In genomic region chr17:65545708-65546523, GRCh38 we compare ENCODE assay signal across 19 cellular contexts. TPM values are rescaled to one million over a fixed set of nuclear protein-coding genes. Genes with fewer than 3 reads are reported as not detected.
DNase-seq lines count a peak whose midpoint lies in the region; ATAC-seq and TF ChIP-seq lines count a peak whose summit lies in the region.
"Had no signal": no experiment of that assay in that cellular context is flagged by ENCODE, and none has a peak within 500 bp of the region (broad histone marks: within the 10 kb centered on the region; RNA-seq: fewer than 3 reads in every experiment).

No MANE protein-coding gene starts in this region.

- H3K27me3 ChIP-seq in upper lobe of right lung: no peaks in the 10 kb centered on the region
- H3K27me3 ChIP-seq: BE2C, SJCRH30 had no signal

- peak; percentile 76 for ATAC-seq in left ventricle myocardium superior
- no peak for ATAC-seq in upper lobe of right lung
- no peak for ATAC-seq in HG03571 (IDR thresholded peaks at IDR 0.05; ENCODE audit: unreplicated experiment)
- no peak for ATAC-seq in HG03460 (IDR thresholded peaks at IDR 0.05; ENCODE audit: unreplicated experiment)
- ATAC-seq in activated CD8-positive, alpha-beta T cell treated with anti-CD3 and anti-CD28 coated beads for 36 hours: no peak
- ATAC-seq: natural killer cell had no signal

- no peaks in the 10 kb centered on the region for H3K27me3 Mint-ChIP-seq in brain
- H3K27me3 Mint-ChIP-seq in neural crest cell (ENCODE audit: low read depth): no peaks in the 10 kb centered on the region
- H3K27me3 Mint-ChIP-seq in activated CD8-positive, alpha-beta T cell treated with anti-CD3 and anti-CD28 coated beads for 36 hours: no peaks in the 10 kb centered on the region

- H3K9me3 Mint-ChIP-seq in brain (no peaks in the 10 kb centered on the region), neural crest cell (no peaks in the 10 kb centered on the region)
- H3K9me3 Mint-ChIP-seq in activated CD8-positive, alpha-beta T cell treated with anti-CD3 and anti-CD28 coated beads for 36 hours: no peaks in the 10 kb centered on the region
- H3K9me3 Mint-ChIP-seq: natural killer cell; T-helper 2 cell treated with Interferon-gamma antibody and Interleukin-4, amounts not matched to agents 5 μg/mL and 100 μg/mL, for 36 hours had no signal

- POLR2A ChIA-PET in activated CD8-positive, alpha-beta T cell treated with anti-CD3 and anti-CD28 coated beads for 36 hours (lab: Charles Lee): no interaction called here

- peaks cover 87% of the 10 kb centered on the region for H3K36me3 Mint-ChIP-seq in brain
- peaks cover 41% of the 10 kb centered on the region for H3K36me3 Mint-ChIP-seq in neural crest cell (ENCODE audit: low read depth)
- peaks cover 17% of the 10 kb centered on the region for H3K36me3 Mint-ChIP-seq in activated CD8-positive, alpha-beta T cell treated with anti-CD3 and anti-CD28 coated beads for 36 hours (ENCODE audit: low read depth)
- H3K36me3 Mint-ChIP-seq: natural killer cell had no signal

- H3K27ac Mint-ChIP-seq in brain (peak overlapping the region; percentile 89 to 96 (median 93)), neural crest cell (ENCODE audit: unreplicated experiment) (peak overlapping the region; percentile 40)
- H3K27ac Mint-ChIP-seq in activated CD8-positive, alpha-beta T cell treated with anti-CD3 and anti-CD28 coated beads for 36 hours: no peak overlapping the region
- H3K27ac Mint-ChIP-seq: natural killer cell; T-helper 2 cell treated with Interferon-gamma antibody and Interleukin-4, amounts not matched to agents 5 μg/mL and 100 μg/mL, for 36 hours had no signal

- CTCF ChIA-PET in activated CD8-positive, alpha-beta T cell treated with anti-CD3 and anti-CD28 coated beads for 36 hours (lab: Charles Lee): no interaction called here

- TF ChIP-seq CTCF in brain (conservative IDR thresholded peaks at IDR 0.05): no peak
- no peak for TF ChIP-seq CTCF in neural crest cell (conservative IDR thresholded peaks at IDR 0.05)
- TF ChIP-seq CTCF in upper lobe of right lung (IDR thresholded peaks at IDR 0.05): no peak
- no peak for TF ChIP-seq CTCF in activated CD8-positive, alpha-beta T cell treated with anti-CD3 and anti-CD28 coated beads for 36 hours (IDR thresholded peaks at IDR 0.05)

- H3K4me1 ChIP-seq in upper lobe of right lung: peaks cover 63% of the 10 kb centered on the region
- H3K4me1 ChIP-seq: BE2C, SJCRH30 had no signal

- no peaks in the 10 kb centered on the region for H3K9me3 ChIP-seq in upper lobe of right lung
- H3K9me3 ChIP-seq: BE2C, HAP-1, SJCRH30 had no signal

- peak overlapping the region; percentile 34 for H3K27ac ChIP-seq in upper lobe of right lung
- H3K27ac ChIP-seq: SJCRH30 had no signal

- peak; percentile 58 for DNase-seq in left ventricle myocardium superior
- DNase-seq in neural crest cell (ENCODE audit: low read depth, low spot score): peak; percentile 44
- no peak for DNase-seq in upper lobe of right lung
- no peak for DNase-seq in activated CD8-positive, alpha-beta T cell treated with anti-CD3 and anti-CD28 coated beads for 36 hours
- DNase-seq: activated CD4-positive, CD25-positive, alpha-beta regulatory T cell treated with anti-CD3 and anti-CD28 coated beads, Interleukin-2, amount 50 U/mL, for 72 hours; activated naive CD4-positive, alpha-beta T cell; BE2C; erythroblast; GDM1; left colon; natural killer cell; NCI-H1436; SJCRH30; stimulated activated CD4-positive, alpha-beta T cell treated with anti-CD3 and anti-CD28 coated beads, Interleukin-1b, Interleukin-23, amount 100 ng/mL, for 48 hours had no signal

- H3K4me3 Mint-ChIP-seq in brain (peak overlapping the region; percentile 50 to 75 (median 66)), neural crest cell (peak overlapping the region; percentile 80)
- no peak overlapping the region for H3K4me3 Mint-ChIP-seq in activated CD8-positive, alpha-beta T cell treated with anti-CD3 and anti-CD28 coated beads for 36 hours
- H3K4me3 Mint-ChIP-seq: natural killer cell; T-helper 2 cell treated with Interferon-gamma antibody and Interleukin-4, amounts not matched to agents 5 μg/mL and 100 μg/mL, for 36 hours had no signal

- H3K4me1 Mint-ChIP-seq in brain: peaks cover 23% of the 10 kb centered on the region
- peaks cover 85% of the 10 kb centered on the region for H3K4me1 Mint-ChIP-seq in neural crest cell
- peaks cover 17% of the 10 kb centered on the region for H3K4me1 Mint-ChIP-seq in activated CD8-positive, alpha-beta T cell treated with anti-CD3 and anti-CD28 coated beads for 36 hours (ENCODE audit: low read depth)
- H3K4me1 Mint-ChIP-seq: natural killer cell had no signal

- H3K36me3 ChIP-seq in upper lobe of right lung: peaks cover 31% of the 10 kb centered on the region
- H3K36me3 ChIP-seq: BE2C had no signal

- intact Hi-C loops in left ventricle myocardium superior (cut with micrococcal nuclease): loop anchor here (5.0 kb wide), 1 partner anchor 84 kb away; no protein-coding TSS in a partner anchor
- intact Hi-C loops in upper lobe of right lung (cut with DNase I): no loop called here
- intact Hi-C loops in activated CD8-positive, alpha-beta T cell treated with anti-CD3 and anti-CD28 coated beads for 36 hours (cut with micrococcal nuclease): no loop called here

- H3K4me3 ChIP-seq in upper lobe of right lung: no peak overlapping the region
- H3K4me3 ChIP-seq: HAP-1, SJCRH30 had no signal

RNA-seq across cellular contexts. Expression of gene AXIN2, which starts 15.5 kb away (rescaled TPM):
- polyA plus RNA-seq in brain (ENCODE audit: insufficient read depth, low read depth, low replicate concordance): 5.6 TPM
- 17.2 TPM for total RNA-seq in left ventricle myocardium superior
- 66.5 and 68.5 TPM in 2 replicates for total RNA-seq in neural crest cell
- 63.6 TPM for total RNA-seq in upper lobe of right lung
- total RNA-seq in activated CD8-positive, alpha-beta T cell treated with anti-CD3 and anti-CD28 coated beads for 36 hours: 1 to 10 TPM in 1 of 2 experiments, under 1 TPM in 1; 0.69 to 1.0 TPM

Comparison
In these comparisons a context has a peak if more than half of its experiments do, and no peak if none do; other contexts are left out.
1. DNase-seq: peak in left ventricle myocardium superior (single experiment) and neural crest cell (single experiment); none in upper lobe of right lung (single experiment) and activated CD8-positive, alpha-beta T cell treated with anti-CD3 and anti-CD28 coated beads for 36 hours (single experiment).